In genomic region chr9:130304141-130304540, GRCh38 we compare ENCODE assay signal across 19 cellular contexts. TPM values are rescaled to one million over a fixed set of nuclear protein-coding genes. Genes with fewer than 3 reads are reported as not detected.
"Had no signal": no experiment of that assay in that cellular context is flagged by ENCODE, and none has a peak within 500 bp of the region (broad histone marks: within the 10 kb centered on the region; RNA-seq: fewer than 3 reads in every experiment).

No MANE protein-coding gene starts in this region.

- H3K4me1 ChIP-seq: prostate gland had no signal

- H3K36me3 Mint-ChIP-seq: activated CD8-positive, alpha-beta memory T cell treated with anti-CD3 and anti-CD28 coated beads, Interleukin-2, amount 10 ng/mL, durations not matched to agents 7 days and 5 days; activated naive CD4-positive, alpha-beta T cell treated with anti-CD3 and anti-CD28 coated beads, Interleukin-2, amount 50 U/mL, for 24 hours; natural killer cell had no signal

- H3K27me3 Mint-ChIP-seq: activated CD8-positive, alpha-beta memory T cell treated with anti-CD3 and anti-CD28 coated beads, Interleukin-2, amount 10 ng/mL, durations not matched to agents 7 days and 5 days; dendritic cell treated with granulocyte-macrophage colony-stimulating factor and Interleukin-4, amounts not matched to agents 40 ng/mL and 50 ng/mL, for 4 days had no signal

- ATAC-seq: activated CD4-positive, CD25-positive, alpha-beta regulatory T cell treated with anti-CD3 and anti-CD28 coated beads, Interleukin-2, amount 50 U/mL, for 24 hours; activated CD8-positive, alpha-beta memory T cell treated with anti-CD3 and anti-CD28 coated beads, Interleukin-2, amount 10 ng/mL, durations not matched to agents 7 days and 5 days; effector memory CD8-positive, alpha-beta T cell; natural killer cell had no signal

- H3K9me3 Mint-ChIP-seq: activated naive CD4-positive, alpha-beta T cell treated with anti-CD3 and anti-CD28 coated beads, Interleukin-2, amount 50 U/mL, for 24 hours; activated T-cell treated with anti-CD3 and anti-CD28 coated beads, Interleukin-2, amount 50 U/mL, for 24 hours; dendritic cell treated with granulocyte-macrophage colony-stimulating factor and Interleukin-4, amounts not matched to agents 40 ng/mL and 50 ng/mL, for 4 days had no signal

- DNase-seq: activated CD4-positive, alpha-beta T cell treated with anti-CD3 and anti-CD28 coated beads, Interleukin-2, amount 50 U/mL, for 4 hours; activated CD8-positive, alpha-beta memory T cell treated with anti-CD3 and anti-CD28 coated beads, Interleukin-2, amount 10 ng/mL, durations not matched to agents 7 days and 5 days; activated effector memory CD4-positive, alpha-beta T cell treated with Interleukin-2 at 50 U/mL for 16 hours; activated T-cell treated with anti-CD3 and anti-CD28 coated beads, Interleukin-2, amount 50 U/mL, for 24 hours; effector memory CD8-positive, alpha-beta T cell; erythroblast; head of caudate nucleus; natural killer cell; occipital lobe; stimulated activated CD4-positive, alpha-beta T cell treated with anti-CD3 and anti-CD28 coated beads, Interleukin-15, amount 100 ng/mL, for 24 hours; stimulated activated CD4-positive, alpha-beta T cell treated with anti-CD3 and anti-CD28 coated beads, Interleukin-4, amount 100 ng/mL, for 4 hours had no signal

- H3K4me3 ChIP-seq: prostate gland, tibial nerve had no signal

- H3K36me3 ChIP-seq: prostate gland, tibial nerve had no signal

- H3K27me3 ChIP-seq: tibial nerve had no signal

- H3K27ac ChIP-seq: prostate gland had no signal

- H3K27ac Mint-ChIP-seq: activated CD8-positive, alpha-beta memory T cell treated with anti-CD3 and anti-CD28 coated beads, Interleukin-2, amount 10 ng/mL, durations not matched to agents 7 days and 5 days; activated naive CD4-positive, alpha-beta T cell treated with anti-CD3 and anti-CD28 coated beads, Interleukin-2, amount 50 U/mL, for 24 hours; activated T-cell treated with anti-CD3 and anti-CD28 coated beads, Interleukin-2, amount 50 U/mL, for 24 hours; dendritic cell treated with granulocyte-macrophage colony-stimulating factor and Interleukin-4, amounts not matched to agents 40 ng/mL and 50 ng/mL, for 4 days; effector memory CD8-positive, alpha-beta T cell; natural killer cell had no signal

- H3K4me1 Mint-ChIP-seq: activated CD8-positive, alpha-beta memory T cell treated with anti-CD3 and anti-CD28 coated beads, Interleukin-2, amount 10 ng/mL, durations not matched to agents 7 days and 5 days; activated naive CD4-positive, alpha-beta T cell treated with anti-CD3 and anti-CD28 coated beads, Interleukin-2, amount 50 U/mL, for 24 hours; central memory CD8-positive, alpha-beta T cell; natural killer cell had no signal

- H3K4me3 Mint-ChIP-seq: activated CD8-positive, alpha-beta memory T cell treated with anti-CD3 and anti-CD28 coated beads, Interleukin-2, amount 10 ng/mL, durations not matched to agents 7 days and 5 days; activated naive CD4-positive, alpha-beta T cell treated with anti-CD3 and anti-CD28 coated beads, Interleukin-2, amount 50 U/mL, for 24 hours; activated T-cell treated with anti-CD3 and anti-CD28 coated beads, Interleukin-2, amount 50 U/mL, for 24 hours; central memory CD8-positive, alpha-beta T cell; dendritic cell treated with granulocyte-macrophage colony-stimulating factor and Interleukin-4, amounts not matched to agents 40 ng/mL and 50 ng/mL, for 4 days; effector memory CD8-positive, alpha-beta T cell; natural killer cell had no signal

- H3K9me3 ChIP-seq: prostate gland, tibial nerve had no signal

RNA-seq across cellular contexts. Expression of gene HMCN2, which starts 38.6 kb away (rescaled TPM):
- total RNA-seq: activated CD8-positive, alpha-beta memory T cell treated with anti-CD3 and anti-CD28 coated beads, Interleukin-2, amount 10 ng/mL, durations not matched to agents 7 days and 5 days; mononuclear cell; natural killer cell; occipital lobe; T-helper 2 cell treated with Interferon-gamma antibody and Interleukin-4, amounts not matched to agents 100 ng/mL and 5 ng/mL, for 36 hours had no signal
